8 cellular contexts compared by ENCODE assay signal in the genomic region with DNA sequence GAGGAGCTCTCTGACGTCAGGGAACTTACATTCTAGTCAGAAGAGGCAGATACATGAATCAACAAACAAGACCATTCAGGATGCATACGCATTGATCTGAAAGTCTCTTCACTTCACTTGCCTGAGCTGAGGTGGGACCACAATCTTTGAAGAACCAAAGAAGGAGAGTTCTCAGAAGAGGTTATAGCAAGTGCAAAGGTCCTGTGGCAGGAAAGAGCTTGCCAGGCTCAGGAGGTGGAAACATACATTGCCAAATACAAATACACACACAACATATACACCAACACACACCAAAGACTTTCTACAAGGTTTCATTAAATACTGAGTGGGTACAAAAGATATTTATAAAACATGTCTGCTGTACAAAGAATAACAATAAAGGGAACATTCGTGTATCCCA.
"Had no signal": no experiment of that assay in that cellular context is flagged by ENCODE, and none has a peak within 500 bp of the region (broad histone marks: within the 10 kb centered on the region; RNA-seq: fewer than 3 reads in every experiment).

No MANE protein-coding gene starts in this region.

- DNase-seq: GDM1, GF-D8 had no signal

- ATAC-seq: GM12878 had no signal

- FAIRE-seq: G401.6, GM12878, GM12891, GM12892, GM18507, GM19239 had no signal

- H3K4me3 ChIP-seq: GM12878 had no signal
